ENCODE assay signal across 10 cellular contexts in the genomic region with DNA sequence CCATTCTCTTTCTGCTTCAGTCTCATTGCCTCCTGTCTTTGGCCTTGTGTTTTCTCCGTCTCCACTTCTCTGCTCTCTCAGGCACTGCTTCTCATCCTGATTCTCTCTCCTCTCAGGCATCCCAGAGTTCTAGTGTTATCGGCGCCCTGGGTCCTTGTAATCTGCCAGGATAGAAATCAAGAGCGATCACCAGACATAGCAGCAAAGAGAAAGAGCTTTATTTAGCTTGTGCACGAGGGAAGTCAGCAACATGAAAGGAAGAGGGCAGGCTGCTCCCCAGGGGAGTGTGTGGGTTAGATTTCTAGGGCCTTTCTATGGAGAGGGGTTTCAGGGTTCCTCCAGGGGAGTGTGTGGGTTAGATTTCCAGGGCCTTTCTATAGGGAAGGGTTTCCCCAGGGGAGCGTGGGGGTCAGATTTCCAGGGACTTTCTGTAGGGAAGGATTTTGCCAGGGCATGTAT. TPM values are rescaled to one million over a fixed set of nuclear protein-coding genes. Genes with fewer than 3 reads are reported as not detected.
DNase-seq lines count a peak whose midpoint lies in the region; ATAC-seq and TF ChIP-seq lines count a peak whose summit lies in the region.
"Had no signal": no experiment of that assay in that cellular context is flagged by ENCODE, and none has a peak within 500 bp of the region (broad histone marks: within the 10 kb centered on the region; RNA-seq: fewer than 3 reads in every experiment).

No MANE protein-coding gene starts in this region.

- peak overlapping the region; percentile 83 for H3K27ac ChIP-seq in angular gyrus (ENCODE audit: low read depth, low read length)
- H3K27ac ChIP-seq: vagina had no signal

- no peaks in the 10 kb centered on the region for H3K27me3 Mint-ChIP-seq in activated naive CD8-positive, alpha-beta T cell treated with anti-CD3 and anti-CD28 coated beads, Interleukin-2, amount 10 ng/mL, durations not matched to agents 7 days and 5 days
- H3K27me3 Mint-ChIP-seq in activated naive CD8-positive, alpha-beta T cell treated with anti-CD3 and anti-CD28 coated beads for 36 hours = no peaks in the 10 kb centered on the region

- ATAC-seq in activated naive CD8-positive, alpha-beta T cell treated with anti-CD3 and anti-CD28 coated beads, Interleukin-2, amount 10 ng/mL, durations not matched to agents 7 days and 5 days (ENCODE audit: low read depth) = peak; percentile 33
- ATAC-seq in HG03354 (IDR thresholded peaks at IDR 0.05; ENCODE audit: poor library complexity, severe bottlenecking, unreplicated experiment) = peak; percentile 24

- H3K4me3 Mint-ChIP-seq in activated naive CD8-positive, alpha-beta T cell treated with anti-CD3 and anti-CD28 coated beads, Interleukin-2, amount 10 ng/mL, durations not matched to agents 7 days and 5 days = no peak overlapping the region
- no peak overlapping the region for H3K4me3 Mint-ChIP-seq in activated naive CD8-positive, alpha-beta T cell treated with anti-CD3 and anti-CD28 coated beads for 36 hours

- peaks cover 5% of the 10 kb centered on the region for H3K9me3 Mint-ChIP-seq in activated naive CD8-positive, alpha-beta T cell treated with anti-CD3 and anti-CD28 coated beads, Interleukin-2, amount 10 ng/mL, durations not matched to agents 7 days and 5 days
- H3K9me3 Mint-ChIP-seq in activated naive CD8-positive, alpha-beta T cell treated with anti-CD3 and anti-CD28 coated beads for 36 hours = peaks cover 9% of the 10 kb centered on the region

- in situ Hi-C loops in G401 (cut with HindIII; ENCODE audit: low sequenced_read_pairs) = no loop called here

- H3K36me3 Mint-ChIP-seq in activated naive CD8-positive, alpha-beta T cell treated with anti-CD3 and anti-CD28 coated beads, Interleukin-2, amount 10 ng/mL, durations not matched to agents 7 days and 5 days = peaks cover 9% of the 10 kb centered on the region
- peaks cover 6% of the 10 kb centered on the region for H3K36me3 Mint-ChIP-seq in activated naive CD8-positive, alpha-beta T cell treated with anti-CD3 and anti-CD28 coated beads for 36 hours

- no peak for DNase-seq in activated naive CD8-positive, alpha-beta T cell treated with anti-CD3 and anti-CD28 coated beads, Interleukin-2, amount 10 ng/mL, durations not matched to agents 7 days and 5 days
- DNase-seq in activated naive CD8-positive, alpha-beta T cell treated with anti-CD3 and anti-CD28 coated beads for 36 hours = no peak
- peak; percentile 64 for DNase-seq in pons (ENCODE audit: low spot score)
- no peak for DNase-seq in HPDE6-E6E7 (ENCODE audit: extremely low spot score)
- DNase-seq in G401 (ENCODE audit: low spot score) = no peak
- DNase-seq in GM20000 (ENCODE audit: low spot score) = no peak

- no peak for TF ChIP-seq CTCF in GM20000 (IDR thresholded peaks at IDR 0.05; ENCODE audit: extremely low read depth, missing control alignments)

- POLR2A ChIA-PET in activated naive CD8-positive, alpha-beta T cell treated with anti-CD3 and anti-CD28 coated beads, Interleukin-2, amount 10 ng/mL, durations not matched to agents 7 days and 5 days (lab: Charles Lee) = interaction anchor here (0.6 to 1.8 kb wide), 9 partner anchors 9 to 229 kb away, joined by 3 to 15 read pairs (median 4); a partner anchor contains a TSS

- H3K4me1 Mint-ChIP-seq in activated naive CD8-positive, alpha-beta T cell treated with anti-CD3 and anti-CD28 coated beads, Interleukin-2, amount 10 ng/mL, durations not matched to agents 7 days and 5 days = peaks cover 56% of the 10 kb centered on the region
- H3K4me1 Mint-ChIP-seq in activated naive CD8-positive, alpha-beta T cell treated with anti-CD3 and anti-CD28 coated beads for 36 hours = peaks cover 75% of the 10 kb centered on the region

- H3K27ac Mint-ChIP-seq in activated naive CD8-positive, alpha-beta T cell treated with anti-CD3 and anti-CD28 coated beads, Interleukin-2, amount 10 ng/mL, durations not matched to agents 7 days and 5 days = no peak overlapping the region
- no peak overlapping the region for H3K27ac Mint-ChIP-seq in activated naive CD8-positive, alpha-beta T cell treated with anti-CD3 and anti-CD28 coated beads for 36 hours

RNA-seq across cellular contexts. Expression of a gene that starts 32.5 kb away (rescaled TPM):
- total RNA-seq in activated naive CD8-positive, alpha-beta T cell treated with anti-CD3 and anti-CD28 coated beads, Interleukin-2, amount 10 ng/mL, durations not matched to agents 7 days and 5 days = not detected
- total RNA-seq in activated naive CD8-positive, alpha-beta T cell treated with anti-CD3 and anti-CD28 coated beads for 36 hours = not detected
- total RNA-seq in G401 (2014; rRNA removed; shearing (Covaris generic)) = not detected in 2 replicates
- total RNA-seq: kidney epithelial cell, vagina had no signal

RNA-seq across cellular contexts. Expression of a gene that starts 35.8 kb away (rescaled TPM):
- total RNA-seq in activated naive CD8-positive, alpha-beta T cell treated with anti-CD3 and anti-CD28 coated beads, Interleukin-2, amount 10 ng/mL, durations not matched to agents 7 days and 5 days = not detected
- not detected for total RNA-seq in activated naive CD8-positive, alpha-beta T cell treated with anti-CD3 and anti-CD28 coated beads for 36 hours
- total RNA-seq in G401 (2014; rRNA removed; shearing (Covaris generic)) = not detected in 2 replicates
- total RNA-seq: kidney epithelial cell, vagina had no signal

RNA-seq across cellular contexts. Expression of a gene that starts 59.7 kb away (rescaled TPM):
- not detected for total RNA-seq in activated naive CD8-positive, alpha-beta T cell treated with anti-CD3 and anti-CD28 coated beads, Interleukin-2, amount 10 ng/mL, durations not matched to agents 7 days and 5 days
- total RNA-seq in activated naive CD8-positive, alpha-beta T cell treated with anti-CD3 and anti-CD28 coated beads for 36 hours = not detected
- not detected in 2 replicates for total RNA-seq in G401 (2014; rRNA removed; shearing (Covaris generic))
- total RNA-seq: kidney epithelial cell, vagina had no signal
